ENCODE assay signal across 23 cellular contexts in the genomic region with DNA sequence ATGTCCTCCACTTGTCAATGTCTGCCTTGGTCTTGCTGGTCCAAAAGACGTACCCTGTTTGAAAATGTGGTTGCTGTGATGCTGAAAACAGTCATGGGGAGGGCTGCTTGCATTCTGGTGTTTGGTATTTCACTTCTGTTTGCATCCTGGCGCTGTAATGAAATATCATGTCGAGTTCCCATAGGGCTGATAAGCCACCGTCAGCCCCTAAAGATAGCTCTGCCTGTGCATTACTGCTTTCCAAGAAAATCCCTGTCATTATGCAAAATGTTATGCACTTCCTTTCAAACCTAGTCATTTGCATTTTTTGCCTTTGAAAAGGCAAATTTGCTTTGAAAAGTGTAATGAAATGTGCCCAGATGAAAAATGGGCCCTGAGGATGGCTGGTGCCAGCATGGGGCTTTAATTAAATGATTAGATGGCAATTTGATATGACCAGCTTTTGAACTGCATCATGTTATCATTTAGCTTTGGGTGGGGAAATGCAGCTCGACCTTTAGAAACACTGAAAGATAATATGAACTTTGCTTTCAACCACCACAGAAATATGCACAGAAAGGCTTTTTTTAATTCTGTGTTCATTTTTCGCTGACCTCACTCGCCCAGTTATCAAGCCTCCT.
DNase-seq lines count a peak whose midpoint lies in the region; ATAC-seq and TF ChIP-seq lines count a peak whose summit lies in the region.
"Had no signal": no experiment of that assay in that cellular context is flagged by ENCODE, and none has a peak within 500 bp of the region (broad histone marks: within the 10 kb centered on the region; RNA-seq: fewer than 3 reads in every experiment).

No MANE protein-coding gene starts in this region.

- intact Hi-C loops in heart left ventricle (cut with DNase I) = loop anchor here in 3 of 10 donors (5.0 to 10.0 kb wide), 3 partner anchors 372 to 865 kb away; partner anchors contain the start of gene SGCD (in 2 of the 3)
- intact Hi-C loops in Right ventricle myocardium inferior (cut with DNase I) = loop anchor here (2.0 to 10.0 kb wide), 2 partner anchors 376 to 632 kb away; no protein-coding TSS in a partner anchor
- intact Hi-C loops in IMR-90 (cut with micrococcal nuclease) = no loop called here

- dilution Hi-C loops in IMR-90 (cut with HindIII; ENCODE audit: low sequenced_read_pairs, unreplicated experiment) = no loop called here

- H3K9me1 ChIP-seq in IMR-90 (ENCODE audit: insufficient read depth, low read length) = peaks cover 8% of the 10 kb centered on the region; the same call in 1 of the 2 replicates

- peak overlapping the region; percentile 69 for H3K4ac ChIP-seq in IMR-90 (ENCODE audit: low read depth, low read length)

- H3K9ac ChIP-seq in IMR-90 (ENCODE audit: low read depth, low read length) (no peak overlapping the region), SK-N-SH (no peak overlapping the region), neural cell (ENCODE audit: low read length) (peak overlapping the region; percentile 32)
- H3K9ac ChIP-seq: BLaER1 treated with 17β-estradiol and CSF1 and Interleukin-3, amounts not matched to agents 10 nM and 100 nM had no signal

- H3K23ac ChIP-seq in IMR-90 (ENCODE audit: low read depth, low read length) = no peak overlapping the region

- H3K27ac ChIP-seq in heart left ventricle = peak overlapping the region in 3 of 12 donors; percentile 1 to 23 (median 4)
- no peak overlapping the region for H3K27ac ChIP-seq in IMR-90 (ENCODE audit: insufficient read depth, low read length)
- H3K27ac ChIP-seq in SK-N-SH (ENCODE audit: low read depth in 2 of 2, low read length in 1 of 2) = no peak overlapping the region
- H3K27ac ChIP-seq in neural cell (ENCODE audit: low read length) = peak overlapping the region; percentile 64
- no peak overlapping the region for H3K27ac ChIP-seq in SJCRH30
- H3K27ac ChIP-seq: BLaER1 treated with 17β-estradiol and CSF1 and Interleukin-3, amounts not matched to agents 10 nM and 100 nM had no signal

- no peaks in the 10 kb centered on the region for H3F3A ChIP-seq in SK-N-SH (replicated peaks; ENCODE audit: insufficient read depth)
- peaks cover 5% of the 10 kb centered on the region for H3F3A ChIP-seq in neural cell (ENCODE audit: insufficient read depth, low read length, poor library complexity, severe bottlenecking)

- H3K9me3 ChIP-seq in heart left ventricle (no peaks in the 10 kb centered on the region), IMR-90 (ENCODE audit: control insufficient read depth, insufficient read depth, low read length) (no peaks in the 10 kb centered on the region), SK-N-SH (no peaks in the 10 kb centered on the region), neural cell (ENCODE audit: low read length) (no peaks in the 10 kb centered on the region), SJCRH30 (replicated peaks) (no peaks in the 10 kb centered on the region)
- H3K9me3 ChIP-seq: BLaER1 treated with 17β-estradiol and CSF1 and Interleukin-3, amounts not matched to agents 10 nM and 100 nM had no signal

- H3K9me2 ChIP-seq in SK-N-SH (no peaks in the 10 kb centered on the region), neural cell (ENCODE audit: insufficient read depth, low read length) (no peaks in the 10 kb centered on the region)

- TF ChIP-seq RAD21 in IMR-90 (IDR thresholded peaks at IDR 0.05; ENCODE audit: low read length) (no peak), SK-N-SH (IDR thresholded peaks at IDR 0.05; ENCODE audit: low read length) (no peak), neural cell (conservative IDR thresholded peaks at IDR 0.05) (peak; percentile 22)

- ATAC-seq in heart left ventricle = peak in 3 of 4 donors; percentile 20 to 47 (median 28)
- no peak for ATAC-seq in Right ventricle myocardium inferior
- ATAC-seq in IMR-90 (ENCODE audit: low read depth) = no peak

- H2AK9ac ChIP-seq in IMR-90 (replicated peaks; ENCODE audit: low read depth, low read length, poor library complexity) = no peak overlapping the region

- H2BK20ac ChIP-seq in IMR-90 (ENCODE audit: low read depth, low read length) = peak overlapping the region; percentile 93; the same call in 1 of the 2 replicates

- no peak for DNase-seq in heart left ventricle
- DNase-seq in Right ventricle myocardium inferior (ENCODE audit: missing footprints) = no peak
- no peak for DNase-seq in IMR-90
- DNase-seq in SK-N-SH = peak; percentile 40
- no peak for DNase-seq in SJCRH30
- no peak for DNase-seq in SIG-M5 (lab: John Stamatoyannopoulos, UW)
- DNase-seq in DMS153 (lab: John Stamatoyannopoulos, UW) = no peak
- DNase-seq: AML-193; CD4-positive, alpha-beta T cell; COR-L47; DND-41; KBM-7; MV-4-11; NCI-H1105 treated with DMSO at 0.1 percent for 48 hours; NCI-H146; NCI-H1930; NCI-H2107; NCI-H446 treated with DMSO at 0.1 percent for 48 hours; NCI-H526; RPMI8226; SHP77 treated with DMSO at 0.1 percent for 48 hours had no signal

- peak overlapping the region; percentile 72 for H3K14ac ChIP-seq in IMR-90 (replicated peaks; ENCODE audit: low read depth, low read length)

- peak overlapping the region; percentile 92 for H4K91ac ChIP-seq in IMR-90 (ENCODE audit: insufficient read depth, low read depth, low read length)

- TF ChIP-seq EP300 in SK-N-SH (IDR thresholded peaks at IDR 0.05; ENCODE audit: borderline replicate concordance in 1 of 2, low read depth in 1 of 2, low read length in 1 of 2) (no peak), neural cell (conservative IDR thresholded peaks at IDR 0.05; ENCODE audit: poor library complexity, severe bottlenecking) (peak; percentile 33)

- peak overlapping the region in 1 of 2 experiments; percentile 36; a peak in 2 of 4 replicates for H4K8ac ChIP-seq in IMR-90 (ENCODE audit: low read depth in 2 of 2, low read length in 2 of 2)

- POLR2A ChIA-PET in IMR-90 (lab: Charles Lee; ENCODE audit: unreplicated experiment) (no interaction called here), SK-N-SH (lab: Yijun Ruan, JAX) (no interaction called here)

- in situ Hi-C loops in IMR-90 (cut with MboI; ENCODE audit: low sequenced_read_pairs) = loop anchor here (10.0 kb wide), 1 partner anchor 372 kb away; the partner anchor contains the start of gene SGCD

- no peak for TF ChIP-seq CTCF in heart left ventricle (IDR thresholded peaks at IDR 0.05)
- TF ChIP-seq CTCF in IMR-90 (conservative IDR thresholded peaks at IDR 0.05; ENCODE audit: low read depth, low read length) = no peak
- no peak for TF ChIP-seq CTCF in SK-N-SH (IDR thresholded peaks at IDR 0.05)
- TF ChIP-seq CTCF in neural cell (IDR thresholded peaks at IDR 0.05; ENCODE audit: poor library complexity, severe bottlenecking) = no peak

- H2BK120ac ChIP-seq in IMR-90 (ENCODE audit: low read depth, low read length) = peak overlapping the region; percentile 98

- H3K4me2 ChIP-seq in IMR-90 (ENCODE audit: low read depth, low read length) (no peak overlapping the region), SK-N-SH (no peak overlapping the region), neural cell (ENCODE audit: low read length) (peak overlapping the region; percentile 4)
- H3K4me2 ChIP-seq: BLaER1 treated with 17β-estradiol and CSF1 and Interleukin-3, amounts not matched to agents 10 nM and 100 nM had no signal

- no peaks in the 10 kb centered on the region for H4K20me1 ChIP-seq in IMR-90 (ENCODE audit: insufficient read depth, low read length)
- H4K20me1 ChIP-seq in SK-N-SH (ENCODE audit: insufficient read depth) = no peaks in the 10 kb centered on the region
- H4K20me1 ChIP-seq in neural cell (ENCODE audit: insufficient read depth) = no peaks in the 10 kb centered on the region
- H4K20me1 ChIP-seq: BLaER1 treated with 17β-estradiol and CSF1 and Interleukin-3, amounts not matched to agents 10 nM and 100 nM had no signal

- H3K27me3 ChIP-seq in heart left ventricle (no peaks in the 10 kb centered on the region), IMR-90 (ENCODE audit: control insufficient read depth, insufficient read depth, low read length) (no peaks in the 10 kb centered on the region), SK-N-SH (ENCODE audit: insufficient read depth) (no peaks in the 10 kb centered on the region), neural cell (ENCODE audit: insufficient read depth, low read depth, low read length) (no peaks in the 10 kb centered on the region), SJCRH30 (peaks cover 2% of the 10 kb centered on the region; the same call in 1 of the 2 replicates)
- H3K27me3 ChIP-seq: BLaER1 treated with 17β-estradiol and CSF1 and Interleukin-3, amounts not matched to agents 10 nM and 100 nM had no signal

- peak overlapping the region; percentile 5 for H2BK5ac ChIP-seq in IMR-90 (ENCODE audit: low read depth, low read length, poor library complexity, severe bottlenecking)

- no peaks in the 10 kb centered on the region for H3K79me1 ChIP-seq in IMR-90 (ENCODE audit: low read depth in 1 of 2, low read length in 2 of 2)

- H3K4me1 ChIP-seq in heart left ventricle (peaks cover 0 to 17% (median 7%) of the 10 kb centered on the region in 12 donors), IMR-90 (ENCODE audit: control insufficient read depth, insufficient read depth, low read length) (peaks cover 10% of the 10 kb centered on the region; the same call in 1 of the 2 replicates), SK-N-SH (ENCODE audit: control insufficient read depth in 1 of 2, insufficient read depth in 2 of 2, low read depth in 1 of 2, low read length in 1 of 2) (peaks cover 0 to 8% of the 10 kb centered on the region in 2 experiments; a peak in 2 of 4 replicates), SJCRH30 (no peaks in the 10 kb centered on the region)
- H3K4me1 ChIP-seq: BLaER1 treated with 17β-estradiol and CSF1 and Interleukin-3, amounts not matched to agents 10 nM and 100 nM had no signal

- H3K36me3 ChIP-seq in heart left ventricle (no peaks in the 10 kb centered on the region), IMR-90 (ENCODE audit: control insufficient read depth, insufficient read depth, low read length) (no peaks in the 10 kb centered on the region), SK-N-SH (replicated peaks in 1 of 2; ENCODE audit: control insufficient read depth in 1 of 2, insufficient read depth in 2 of 2, low read length in 1 of 2) (no peaks in the 10 kb centered on the region), neural cell (ENCODE audit: insufficient read depth, low read length) (no peaks in the 10 kb centered on the region), SJCRH30 (no peaks in the 10 kb centered on the region)
- H3K36me3 ChIP-seq: BLaER1 treated with 17β-estradiol and CSF1 and Interleukin-3, amounts not matched to agents 10 nM and 100 nM had no signal

- H2BK15ac ChIP-seq in IMR-90 (ENCODE audit: low read depth, low read length) = peak overlapping the region; percentile 45; the same call in 2 of the 3 replicates

- H2AFZ ChIP-seq in IMR-90 (replicated peaks; ENCODE audit: low read length, poor library complexity) (no peak overlapping the region), SK-N-SH (ENCODE audit: low read depth) (no peak overlapping the region), neural cell (ENCODE audit: low read depth, low read length) (no peak overlapping the region)

- 28 to 35% (median 34%) methylated on average over 7 of the region's 7 CpGs for WGBS in heart left ventricle, 4 donors
- 100% methylated on average over 2 of the region's 7 CpGs; no CpG with 5 or more reads in 1 of the 2 experiments for WGBS in IMR-90 (ENCODE audit: extremely low coverage in 2 of 2, insufficient read length in 1 of 2), 2 experiments
- WGBS in SK-N-SH (ENCODE audit: low lambda C conversion rate) = 26% methylated on average over 7 of the region's 7 CpGs

- H3K79me2 ChIP-seq in SK-N-SH (ENCODE audit: insufficient read depth) (no peaks in the 10 kb centered on the region), neural cell (replicated peaks; ENCODE audit: insufficient read depth, low read length) (no peaks in the 10 kb centered on the region)

- TF ChIP-seq POLR2A in heart left ventricle (IDR thresholded peaks at IDR 0.05) (no peak), IMR-90 (IDR thresholded peaks at IDR 0.05; ENCODE audit: low read depth, low read length) (no peak)

- H3K4me3 ChIP-seq in heart left ventricle (no peak overlapping the region), IMR-90 (ENCODE audit: insufficient read depth, low read depth, low read length) (no peak overlapping the region), SK-N-SH (ENCODE audit: low read depth in 2 of 2, low read length in 1 of 2) (no peak overlapping the region), neural cell (ENCODE audit: low read length) (peak overlapping the region; percentile 25), SJCRH30 (no peak overlapping the region)
- H3K4me3 ChIP-seq: BLaER1 treated with 17β-estradiol and CSF1 and Interleukin-3, amounts not matched to agents 10 nM and 100 nM had no signal

- H4K5ac ChIP-seq in IMR-90 (ENCODE audit: low read depth, low read length) = peak overlapping the region; percentile 37; the same call in 1 of the 2 replicates

- H2AK5ac ChIP-seq in IMR-90 (ENCODE audit: low read depth, low read length) = peak overlapping the region; percentile 29

- H3K56ac ChIP-seq in IMR-90 (ENCODE audit: extremely low read depth, insufficient read depth, low read length) = peak overlapping the region; percentile 26; the same call in 1 of the 2 replicates

- CTCF ChIA-PET in IMR-90 (lab: Yijun Ruan, JAX) = interaction anchor here (2.9 kb wide), 1 partner anchor 9 kb away, joined by 9 read pairs; no protein-coding TSS in a partner anchor
- CTCF ChIA-PET in SK-N-SH (lab: Yijun Ruan, JAX) = interaction anchor here (0.6 to 2.1 kb wide), 5 partner anchors 9 to 872 kb away, joined by 3 to 16 read pairs (median 3); no protein-coding TSS in a partner anchor

- BruUV-seq in IMR-90 (replicated peaks; lab: Mats Ljungman, UMichigan) = no TSS peak

- H3K18ac ChIP-seq in IMR-90 (ENCODE audit: low read depth, low read length) = peak overlapping the region; percentile 80

Comparison
In these comparisons a context has a peak if more than half of its experiments do, and no peak if none do; other contexts are left out.
1. ATAC-seq: peak in heart left ventricle (3 of 4); none in Right ventricle myocardium inferior (single experiment) and IMR-90 (single experiment).